Comparison of ENCODE assay signal across 9 cellular contexts in genomic region chr22:37419370-37419915, GRCh38. TPM values are rescaled to one million over a fixed set of nuclear protein-coding genes. Genes with fewer than 3 reads are reported as not detected.
DNase-seq lines count a peak whose midpoint lies in the region; ATAC-seq, FAIRE-seq and TF ChIP-seq lines count a peak whose summit lies in the region.
"Had no signal": no experiment of that assay in that cellular context is flagged by ENCODE, and none has a peak within 500 bp of the region (broad histone marks: within the 10 kb centered on the region; RNA-seq: fewer than 3 reads in every experiment).

No MANE protein-coding gene starts in this region.

- POLR2A ChIA-PET in AG04449 (lab: Yijun Ruan, JAX) (no interaction called here), HCT116 (lab: Charles Lee) (no interaction called here)

- H3K36me3 ChIP-seq in HCT116 (ENCODE audit: control insufficient read depth in 1 of 2, insufficient read depth in 2 of 2, low read length in 2 of 2), result no peaks in the 10 kb centered on the region; a peak in 1 of 4 replicates
- no peaks in the 10 kb centered on the region for H3K36me3 ChIP-seq in bronchial epithelial cell (ENCODE audit: control insufficient read depth, insufficient read depth, low read length)
- no peaks in the 10 kb centered on the region for H3K36me3 ChIP-seq in mesodermal cell (ENCODE audit: control insufficient read depth, insufficient read depth, low read length)

- H3K27ac ChIP-seq in HCT116 (ENCODE audit: low read depth, low read length) (no peak overlapping the region; the same call in 1 of the 2 replicates), mesodermal cell (ENCODE audit: low read depth, low read length, severe bottlenecking) (no peak overlapping the region)

- no peak for TF ChIP-seq POLR2A in HCT116 (IDR thresholded peaks at IDR 0.05; ENCODE audit: borderline replicate concordance, extremely low read depth, insufficient read depth, insufficient read length)

- H3K4me1 ChIP-seq in HCT116 (ENCODE audit: control insufficient read depth in 1 of 2, insufficient read depth in 2 of 2, low read length in 2 of 2) (peaks cover 6 to 36% of the 10 kb centered on the region in 2 experiments; a peak in 3 of 4 replicates), mesodermal cell (ENCODE audit: control insufficient read depth, insufficient read depth, low read length, poor library complexity, severe bottlenecking) (peaks cover 3% of the 10 kb centered on the region)

- H2AFZ ChIP-seq in HCT116 (ENCODE audit: low read depth, low read length, poor library complexity, severe bottlenecking), result no peak overlapping the region

- peak overlapping the region; percentile 11; the same call in 1 of the 2 replicates for H3K9ac ChIP-seq in HCT116 (ENCODE audit: low read length)

- peak overlapping the region; percentile 19; the same call in 1 of the 2 replicates for H3K4me3 ChIP-seq in AG04449 (ENCODE audit: low read depth, low read length)
- no peak overlapping the region for H3K4me3 ChIP-seq in HCT116 (replicated peaks in 1 of 2; ENCODE audit: low read depth in 1 of 2, low read length in 2 of 2)
- peak overlapping the region; percentile 35 for H3K4me3 ChIP-seq in bronchial epithelial cell (ENCODE audit: low read depth, low read length)
- H3K4me3 ChIP-seq in mesodermal cell (ENCODE audit: extremely low read depth, insufficient read depth, low read length, poor library complexity, severe bottlenecking), result peak overlapping the region; percentile 40

- H3K9me2 ChIP-seq in HCT116 (ENCODE audit: insufficient read depth), result no peaks in the 10 kb centered on the region

- RAD21 ChIA-PET in HCT116 (lab: Charles Lee; ENCODE audit: low non-redundant PET in 1 of 2, low total read pairs in 2 of 2, uncharacterized antibody in 2 of 2, unreplicated experiment in 2 of 2), result no interaction called here

- FAIRE-seq in bronchial epithelial cell (lab: Jason Lieb, UNC), result no peak

- no peak for ATAC-seq in HCT116

- no peaks in the 10 kb centered on the region for H4K20me1 ChIP-seq in HCT116 (ENCODE audit: insufficient read depth)

- DNase-seq in AG04449 (ENCODE audit: low read depth, low spot score) (no peak), HCT116 (ENCODE audit: low read depth, low spot score) (no peak), bronchial epithelial cell (ENCODE audit: low read depth) (no peak), D341Med (ENCODE audit: low spot score) (no peak), MV-4-11 (lab: John Stamatoyannopoulos, UW) (no peak), NCI-H1105 (lab: John Stamatoyannopoulos, UW) (no peak), NOMO-1 treated with DMSO at 0.1 percent for 48 hours (lab: John Stamatoyannopoulos, UW; ENCODE audit: unreplicated experiment) (no peak)
- DNase-seq: midbrain had no signal

- H3K9me3 ChIP-seq in HCT116 (ENCODE audit: control insufficient read depth in 1 of 2, insufficient read depth in 1 of 2, low read depth in 1 of 2, low read length in 2 of 2) (no peaks in the 10 kb centered on the region), mesodermal cell (ENCODE audit: control insufficient read depth, low read length) (no peaks in the 10 kb centered on the region)

- BruUV-seq in HCT116 (replicated peaks; lab: Mats Ljungman, UMichigan), result no TSS peak

- H3K27me3 ChIP-seq in HCT116 (ENCODE audit: insufficient read depth, low read length) (no peaks in the 10 kb centered on the region), bronchial epithelial cell (ENCODE audit: control insufficient read depth, insufficient read depth, low read length) (no peaks in the 10 kb centered on the region)

- intact Hi-C loops in HCT116 (cut with micrococcal nuclease), result no loop called here

- peak overlapping the region; percentile 85 for H3K4me2 ChIP-seq in HCT116 (ENCODE audit: low read length)

- no peak for TF ChIP-seq RAD21 in HCT116 (IDR thresholded peaks at IDR 0.05; ENCODE audit: low read depth)

- no peak for TF ChIP-seq CTCF in AG04449 (IDR thresholded peaks at IDR 0.05; ENCODE audit: insufficient read depth, low read length, missing control alignments)
- TF ChIP-seq CTCF in HCT116 (IDR thresholded peaks at IDR 0.05 in 2 of 3, conservative IDR thresholded peaks at IDR 0.05 in 1 of 3; ENCODE audit: borderline replicate concordance in 1 of 3, insufficient read depth in 1 of 3, low read depth in 2 of 3, low read length in 2 of 3), result no peak
- no peak for TF ChIP-seq CTCF in bronchial epithelial cell (IDR thresholded peaks at IDR 0.05; ENCODE audit: insufficient read depth, low read length, severe bottlenecking)

- CTCF ChIA-PET in AG04449 (lab: Yijun Ruan, JAX), result no interaction called here
- CTCF ChIA-PET in HCT116 (lab: Charles Lee), result no interaction called here

- 40 to 49% methylated on average over 15 to 24 of the region's 35 CpGs for WGBS in mesodermal cell (ENCODE audit: insufficient coverage in 2 of 2), 2 experiments

- peaks cover 93% of the 10 kb centered on the region for H3K79me2 ChIP-seq in HCT116 (ENCODE audit: insufficient read depth, low read length)

TF ChIP-seq in HCT116, 20 proteins besides CTCF, POLR2A, EP300 and RAD21:
- TF ChIP-seq REST (IDR thresholded peaks at IDR 0.05; ENCODE audit: low read depth), result no peak
- TF ChIP-seq POLR2AphosphoS5 (IDR thresholded peaks at IDR 0.05; ENCODE audit: low read depth, low read length), result no peak
- no peak for TF ChIP-seq EZH2 (IDR thresholded peaks at IDR 0.05)
- no peak for TF ChIP-seq EZH2phosphoT487 (IDR thresholded peaks at IDR 0.05; ENCODE audit: borderline replicate concordance)

RNA-seq across cellular contexts. Expression of gene ELFN2, which starts 7.8 kb away (rescaled TPM):
- 45.4 TPM for total RNA-seq in HCT116 (2021; ENCODE audit: unreplicated experiment)
- 30.1 TPM in 2 replicates for polyA plus RNA-seq in HCT116 (2012)
- 0.26 and 0.51 TPM in 2 replicates for total RNA-seq in bronchial epithelial cell
- polyA plus RNA-seq in mesodermal cell (2013, experiment 1 of 2), result 0.22 TPM
- 0.15 TPM for polyA plus RNA-seq in mesodermal cell (2013, experiment 2 of 2)

Comparison
In these comparisons a context has a peak if more than half of its experiments do, and no peak if none do; other contexts are left out.
1. H3K4me3 ChIP-seq: peak in AG04449 (single experiment), bronchial epithelial cell (single experiment) and mesodermal cell (single experiment); none in HCT116 (0 of 2).
2. RNA of gene ELFN2, which starts 7.8 kb away (total RNA-seq): 45.4 TPM in HCT116 (single experiment); 0.26 to 0.51 TPM in bronchial epithelial cell; every median in the first group is over 10 times any median in the second.